22 cellular contexts compared by ENCODE assay signal in genomic region chr4:180391613-180392012, GRCh38.
"Had no signal": no experiment of that assay in that cellular context is flagged by ENCODE, and none has a peak within 500 bp of the region (broad histone marks: within the 10 kb centered on the region; RNA-seq: fewer than 3 reads in every experiment).

No MANE protein-coding gene starts in this region.

- H3K27ac ChIP-seq: body of pancreas, coronary artery had no signal

- DNase-seq: activated B cell treated with CpG ODN at 0.5 μM for 24 hours; activated CD4-positive, alpha-beta memory T cell treated with anti-CD3 and anti-CD28 coated beads, Interleukin-2, amount 10 ng/mL, durations not matched to agents 7 days and 5 days; activated CD4-positive, alpha-beta T cell treated with anti-CD3 and anti-CD28 coated beads for 1 hour; activated CD4-positive, alpha-beta T cell treated with anti-CD3 and anti-CD28 coated beads, Interleukin-2, amount 10 ng/mL, durations not matched to agents 7 days and 5 days; activated CD8-positive, alpha-beta memory T cell treated with anti-CD3 and anti-CD28 coated beads, Interleukin-2, amount 50 U/mL, for 48 hours; activated T-cell treated with anti-CD3 and anti-CD28 coated beads, Interleukin-2, amount 50 U/mL, for 1 hour; aorta; body of pancreas; central memory CD4-positive, alpha-beta T cell; MM.1S; NCI-H1092; NCI-H1417; NCI-H1694; NCI-H2029 treated with DMSO at 0.1 percent for 48 hours; NCI-H345; NCI-H510A; NCI-H526 treated with DMSO at 0.1 percent for 48 hours; SIG-M5; T-helper 17 cell; T-helper 9 cell had no signal

- H3K9me3 Mint-ChIP-seq: activated CD4-positive, alpha-beta memory T cell treated with anti-CD3 and anti-CD28 coated beads, Interleukin-2, amount 10 ng/mL, durations not matched to agents 7 days and 5 days had no signal

- H3K27me3 Mint-ChIP-seq: activated B cell treated with CpG ODN at 0.5 μM for 24 hours; activated CD4-positive, alpha-beta memory T cell treated with anti-CD3 and anti-CD28 coated beads, Interleukin-2, amount 10 ng/mL, durations not matched to agents 7 days and 5 days; activated CD4-positive, alpha-beta T cell treated with anti-CD3 and anti-CD28 coated beads, Interleukin-2, amount 10 ng/mL, durations not matched to agents 7 days and 5 days; IgD-negative memory B cell; T-helper 17 cell had no signal

- H3K4me3 ChIP-seq: body of pancreas, coronary artery had no signal

- ATAC-seq: body of pancreas, T-helper 17 cell had no signal

- H3K36me3 Mint-ChIP-seq: IgD-negative memory B cell had no signal

- H3K27ac Mint-ChIP-seq: activated B cell treated with CpG ODN at 0.5 μM for 24 hours; activated CD4-positive, alpha-beta memory T cell treated with anti-CD3 and anti-CD28 coated beads, Interleukin-2, amount 10 ng/mL, durations not matched to agents 7 days and 5 days; activated CD4-positive, alpha-beta T cell treated with anti-CD3 and anti-CD28 coated beads, Interleukin-2, amount 10 ng/mL, durations not matched to agents 7 days and 5 days; IgD-negative memory B cell; T-helper 17 cell had no signal

- H3K4me1 ChIP-seq: body of pancreas had no signal

- H3K4me3 Mint-ChIP-seq: activated B cell treated with CpG ODN at 0.5 μM for 24 hours; activated CD4-positive, alpha-beta memory T cell treated with anti-CD3 and anti-CD28 coated beads, Interleukin-2, amount 10 ng/mL, durations not matched to agents 7 days and 5 days; activated CD4-positive, alpha-beta T cell treated with anti-CD3 and anti-CD28 coated beads, Interleukin-2, amount 10 ng/mL, durations not matched to agents 7 days and 5 days; IgD-negative memory B cell; T-helper 17 cell had no signal

- H3K27me3 ChIP-seq: body of pancreas had no signal

- H3K4me1 Mint-ChIP-seq: activated B cell treated with CpG ODN at 0.5 μM for 24 hours; activated CD4-positive, alpha-beta memory T cell treated with anti-CD3 and anti-CD28 coated beads, Interleukin-2, amount 10 ng/mL, durations not matched to agents 7 days and 5 days; IgD-negative memory B cell; T-helper 17 cell had no signal

- H3K9me3 ChIP-seq: body of pancreas had no signal
